Comparison of ENCODE assay signal across 19 cellular contexts in the genomic region with DNA sequence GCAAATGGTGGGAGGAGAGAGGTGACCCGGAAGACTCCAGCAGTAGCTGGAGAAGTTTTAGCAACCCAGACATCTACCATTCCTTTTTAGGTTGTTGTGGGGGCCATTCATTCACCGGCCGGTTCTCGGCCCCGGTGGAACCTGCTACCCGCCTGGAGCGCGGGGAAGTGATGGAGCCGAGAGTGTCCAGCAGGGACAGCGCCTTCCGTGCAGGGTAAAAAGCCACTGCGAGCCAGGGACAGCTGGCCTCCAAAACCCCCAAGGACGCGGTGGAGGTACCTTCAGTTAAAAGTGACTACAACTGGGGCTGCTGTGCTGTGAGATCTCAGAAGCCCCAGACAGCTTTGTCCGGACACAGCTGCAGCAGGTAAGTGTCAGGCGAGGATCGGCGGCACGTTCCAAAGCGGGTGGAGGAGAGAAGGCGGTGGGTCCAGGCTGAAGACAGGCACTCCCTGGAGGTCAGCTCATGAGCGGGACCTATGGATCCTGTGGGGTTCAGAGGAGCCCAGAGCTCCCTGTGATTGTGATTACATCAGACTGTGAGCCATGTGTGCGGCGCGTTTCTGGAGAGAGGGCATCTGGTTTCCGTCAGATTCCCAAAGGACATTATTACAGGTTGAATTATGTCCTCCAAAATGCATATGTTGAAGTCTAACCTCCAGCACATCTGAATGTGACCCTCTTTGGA.
A peak's percentile ranks its signal among the peaks of the same experiment; 100 is the strongest.
DNase-seq lines count a peak whose midpoint lies in the region; ATAC-seq, FAIRE-seq and TF ChIP-seq lines count a peak whose summit lies in the region.
"Had no signal": no experiment of that assay in that cellular context is flagged by ENCODE, and none has a peak within 500 bp of the region (broad histone marks: within the 10 kb centered on the region; RNA-seq: fewer than 3 reads in every experiment).

No MANE protein-coding gene starts in this region.

- no peak overlapping the region for H3K4ac ChIP-seq in neuronal stem cell (ENCODE audit: low read length)

- DNase-seq in NCI-H2171 (lab: John Stamatoyannopoulos, UW), result peak; percentile 32
- DNase-seq in fibroblast of villous mesenchyme (ENCODE audit: low read depth), result no peak
- no peak for DNase-seq in neuronal stem cell (ENCODE audit: low spot score)
- DNase-seq in HepG2 (ENCODE audit: low spot score), result no peak
- DNase-seq in smooth muscle cell (lab: John Stamatoyannopoulos, UW; ENCODE audit: unreplicated experiment), result no peak
- no peak for DNase-seq in caudate nucleus (lab: John Stamatoyannopoulos, UW)
- DNase-seq: CD8-positive, alpha-beta memory T cell; DMS79 treated with DMSO at 0.1 percent for 48 hours; NCI-H1092; NCI-H1694; NCI-H2107; NCI-H345; NCI-H526 treated with DMSO at 0.1 percent for 48 hours; OCI-M1 had no signal

- no peak for TF ChIP-seq EP300 in HepG2 (IDR thresholded peaks at IDR 0.05; ENCODE audit: low read depth in 2 of 2, low read length in 2 of 2)
- TF ChIP-seq EP300 in HepG2 (CRISPR knock-in tag; IDR thresholded peaks at IDR 0.05; ENCODE audit: borderline replicate concordance), result no peak

- H2AFZ ChIP-seq in neuronal stem cell (ENCODE audit: low read length), result no peak overlapping the region
- no peak overlapping the region for H2AFZ ChIP-seq in HepG2 (ENCODE audit: low read length)
- no peak overlapping the region for H2AFZ ChIP-seq in smooth muscle cell (ENCODE audit: low read depth)

- no peak overlapping the region for H4K8ac ChIP-seq in neuronal stem cell (ENCODE audit: low read depth, low read length)

- no peak overlapping the region for H3K18ac ChIP-seq in neuronal stem cell (ENCODE audit: low read length)

- no TSS peak for BruUV-seq in HepG2 (replicated peaks; lab: Mats Ljungman, UMichigan)

- no peak overlapping the region for H3K14ac ChIP-seq in neuronal stem cell (ENCODE audit: low read length)

- intact Hi-C loops in HepG2 (cut with micrococcal nuclease; ENCODE audit: unreplicated experiment), result no loop called here

- H3K9ac ChIP-seq in BLaER1 treated with 17β-estradiol and CSF1 and Interleukin-3, amounts not matched to agents 10 nM and 100 nM, result peak overlapping the region in 3 of 11 experiments; percentile 47 to 51 (median 51); a peak in 5 of 22 replicates
- H3K9ac ChIP-seq in neuronal stem cell (ENCODE audit: low read depth, low read length, poor library complexity) (no peak overlapping the region), HepG2 (ENCODE audit: insufficient read depth, low read depth, low read length) (no peak overlapping the region), smooth muscle cell (ENCODE audit: low read depth) (no peak overlapping the region)

- peaks cover 0 to 47% (median 14%) of the 10 kb centered on the region in 11 experiments; a peak in 15 of 22 replicates for H4K20me1 ChIP-seq in BLaER1 treated with 17β-estradiol and CSF1 and Interleukin-3, amounts not matched to agents 10 nM and 100 nM
- H4K20me1 ChIP-seq in HepG2 (ENCODE audit: insufficient read depth, low read length) (no peaks in the 10 kb centered on the region), smooth muscle cell (ENCODE audit: low read depth) (no peaks in the 10 kb centered on the region)

- H3K36me3 ChIP-seq in BLaER1 treated with 17β-estradiol and CSF1 and Interleukin-3, amounts not matched to agents 10 nM and 100 nM, result no peaks in the 10 kb centered on the region
- H3K36me3 ChIP-seq in neuronal stem cell (replicated peaks in 1 of 2; ENCODE audit: control insufficient read depth in 2 of 2, insufficient read depth in 2 of 2, low read length in 2 of 2) (no peaks in the 10 kb centered on the region), HepG2 (replicated peaks in 1 of 2; ENCODE audit: control insufficient read depth in 1 of 2, insufficient read depth in 2 of 2, low read length in 2 of 2) (no peaks in the 10 kb centered on the region), smooth muscle cell (ENCODE audit: low read depth) (no peaks in the 10 kb centered on the region)
- H3K36me3 ChIP-seq: SJSA1 had no signal

- no CpG with 5 or more reads among the region's 26 CpGs for WGBS in neuronal stem cell (ENCODE audit: extremely low coverage in 2 of 2, insufficient read length in 2 of 2, insufficient replicate concordance in 1 of 2), 2 donors
- 76% methylated on average over 26 of the region's 26 CpGs for WGBS in HepG2 (ENCODE audit: low lambda C conversion rate)
- WGBS in smooth muscle cell (ENCODE audit: low lambda C conversion rate), result 92% methylated on average over 26 of the region's 26 CpGs

- H3K4me3 ChIP-seq in BLaER1 treated with 17β-estradiol and CSF1 and Interleukin-3, amounts not matched to agents 10 nM and 100 nM, result 0 out of 20 replicates have a peak overlapping the region, but pooled peaks of 1 of the 10 experiments have one; percentile 10
- no peak overlapping the region for H3K4me3 ChIP-seq in fibroblast of villous mesenchyme (ENCODE audit: low read depth, low read length)
- H3K4me3 ChIP-seq in neuronal stem cell (ENCODE audit: low read length in 2 of 2), result no peak overlapping the region
- no peak overlapping the region for H3K4me3 ChIP-seq in HepG2 (replicated peaks in 1 of 3; ENCODE audit: insufficient read depth in 1 of 3, low read depth in 2 of 3, low read length in 3 of 3)
- no peak overlapping the region for H3K4me3 ChIP-seq in smooth muscle cell
- H3K4me3 ChIP-seq: GM23338, SJSA1 had no signal

- peaks cover 57 to 85% (median 73%) of the 10 kb centered on the region in 11 experiments for H3K27me3 ChIP-seq in BLaER1 treated with 17β-estradiol and CSF1 and Interleukin-3, amounts not matched to agents 10 nM and 100 nM
- H3K27me3 ChIP-seq in neuronal stem cell (ENCODE audit: control insufficient read depth in 3 of 3, insufficient read depth in 3 of 3, low read depth in 1 of 3, low read length in 3 of 3), result no peaks in the 10 kb centered on the region
- H3K27me3 ChIP-seq in HepG2 (ENCODE audit: control insufficient read depth in 1 of 2, insufficient read depth in 2 of 2, low read length in 2 of 2), result peaks cover 2 to 9% of the 10 kb centered on the region in 2 experiments; a peak in 3 of 5 replicates
- no peaks in the 10 kb centered on the region for H3K27me3 ChIP-seq in smooth muscle cell (ENCODE audit: low read depth)
- H3K27me3 ChIP-seq: SJSA1 had no signal

- no peak for TF ChIP-seq RAD21 in HepG2 (CRISPR knock-in tag; IDR thresholded peaks at IDR 0.05)

- no peak overlapping the region for H2BK5ac ChIP-seq in neuronal stem cell (ENCODE audit: low read length)

- in situ Hi-C loops in HepG2 (cut with HindIII; ENCODE audit: extremely low pct_ligation_motif_present, low pct_unique_long_range_greater_than_20kb), result no loop called here

- FAIRE-seq in HepG2 (lab: Jason Lieb, UNC), result no peak
- FAIRE-seq: GM12891 had no signal

- peak; percentile 11 for TF ChIP-seq CTCF in fibroblast of villous mesenchyme (IDR thresholded peaks at IDR 0.05; ENCODE audit: insufficient read depth, low read depth, low read length)
- TF ChIP-seq CTCF in HepG2 (CRISPR knock-in tag; IDR thresholded peaks at IDR 0.05), result no peak
- no peak for TF ChIP-seq CTCF in smooth muscle cell (IDR thresholded peaks at IDR 0.05; ENCODE audit: borderline replicate concordance, insufficient read depth, poor library complexity, severe bottlenecking)

- H2BK120ac ChIP-seq in neuronal stem cell (ENCODE audit: low read depth, low read length), result no peak overlapping the region

- POLR2A ChIA-PET in HepG2 (lab: Yijun Ruan, JAX), result no interaction called here

- peaks cover 54 to 78% (median 72%) of the 10 kb centered on the region in 10 experiments for H3K4me1 ChIP-seq in BLaER1 treated with 17β-estradiol and CSF1 and Interleukin-3, amounts not matched to agents 10 nM and 100 nM
- H3K4me1 ChIP-seq in neuronal stem cell (ENCODE audit: control insufficient read depth in 2 of 2, insufficient read depth in 1 of 2, low read depth in 1 of 2, low read length in 2 of 2), result peaks cover 0 to 13% of the 10 kb centered on the region in 2 donors
- no peaks in the 10 kb centered on the region for H3K4me1 ChIP-seq in HepG2 (ENCODE audit: insufficient read depth, low read length)
- H3K4me1 ChIP-seq in smooth muscle cell (ENCODE audit: low read depth), result no peaks in the 10 kb centered on the region
- H3K4me1 ChIP-seq: SJSA1 had no signal

- H2BK12ac ChIP-seq in neuronal stem cell (ENCODE audit: low read length), result no peak overlapping the region

- no peak for TF ChIP-seq POLR2A in HepG2 (IDR thresholded peaks at IDR 0.05; ENCODE audit: insufficient read depth in 1 of 2, low read depth in 2 of 2, low read length in 2 of 2)

- no peaks in the 10 kb centered on the region for H3K9me3 ChIP-seq in BLaER1 treated with 17β-estradiol and CSF1 and Interleukin-3, amounts not matched to agents 10 nM and 100 nM (replicated peaks in 1 of 11)
- H3K9me3 ChIP-seq in neuronal stem cell (replicated peaks in 1 of 2; ENCODE audit: control insufficient read depth in 2 of 2, insufficient read depth in 1 of 2, low read depth in 1 of 2, low read length in 2 of 2), result no peaks in the 10 kb centered on the region
- H3K9me3 ChIP-seq in HepG2 (ENCODE audit: low read length), result no peaks in the 10 kb centered on the region
- no peaks in the 10 kb centered on the region for H3K9me3 ChIP-seq in smooth muscle cell (replicated peaks; ENCODE audit: low read depth)
- H3K9me3 ChIP-seq: SJSA1 had no signal

- H3K79me2 ChIP-seq in HepG2 (ENCODE audit: insufficient read depth, low read length), result no peaks in the 10 kb centered on the region
- no peaks in the 10 kb centered on the region for H3K79me2 ChIP-seq in smooth muscle cell (ENCODE audit: low read depth)

- H2BK15ac ChIP-seq in neuronal stem cell (ENCODE audit: low read length), result no peak overlapping the region

- no peak overlapping the region for H3K23ac ChIP-seq in neuronal stem cell (ENCODE audit: low read depth, low read length, poor library complexity)

- no peaks in the 10 kb centered on the region for H3F3A ChIP-seq in smooth muscle cell (ENCODE audit: low read depth)

- H3K4me2 ChIP-seq in BLaER1 treated with 17β-estradiol and CSF1 and Interleukin-3, amounts not matched to agents 10 nM and 100 nM, result peak overlapping the region; percentile 80 to 95 (median 89)
- H3K4me2 ChIP-seq in neuronal stem cell (ENCODE audit: insufficient read depth, low read length, poor library complexity, severe bottlenecking) (no peak overlapping the region), HepG2 (ENCODE audit: low read depth, low read length) (no peak overlapping the region), smooth muscle cell (no peak overlapping the region)
- H3K4me2 ChIP-seq: GM23338 had no signal

- H3K27ac ChIP-seq in BLaER1 treated with 17β-estradiol and CSF1 and Interleukin-3, amounts not matched to agents 10 nM and 100 nM, result peak overlapping the region in 4 of 11 experiments; percentile 37 to 74 (median 65); a peak in 8 of 22 replicates
- H3K27ac ChIP-seq in neuronal stem cell (replicated peaks; ENCODE audit: low read length) (no peak overlapping the region), HepG2 (ENCODE audit: extremely low read length, insufficient read depth, low read length) (no peak overlapping the region), smooth muscle cell (ENCODE audit: low read depth) (no peak overlapping the region), caudate nucleus (ENCODE audit: low read depth, low read length) (no peak overlapping the region)
- H3K27ac ChIP-seq: SJSA1 had no signal

- peak overlapping the region; percentile 30 for H2AK5ac ChIP-seq in neuronal stem cell (ENCODE audit: low read depth, low read length)

- ATAC-seq in HepG2, result no peak
- ATAC-seq in HG03457 (IDR thresholded peaks at IDR 0.05; ENCODE audit: unreplicated experiment), result no peak
- ATAC-seq: GM23338 had no signal

- H4K91ac ChIP-seq in neuronal stem cell (ENCODE audit: low read depth, low read length, poor library complexity), result no peak overlapping the region

- no peaks in the 10 kb centered on the region for H3K79me1 ChIP-seq in neuronal stem cell (ENCODE audit: low read depth, low read length)

- CTCF ChIA-PET in HepG2 (lab: Yijun Ruan, JAX; ENCODE audit: low intra/inter-chr PET ratio, low total read pairs), result no interaction called here

Comparison
In these comparisons a context has a peak if more than half of its experiments do, and no peak if none do; other contexts are left out.
1. H3K4me2 ChIP-seq: peak in BLaER1 treated with 17β-estradiol and CSF1 and Interleukin-3, amounts not matched to agents 10 nM and 100 nM (11 of 11); none in neuronal stem cell (single experiment), HepG2 (single experiment) and smooth muscle cell (single experiment).